ENCODE assay signal across 21 cellular contexts in genomic region chr1:3304692-3305091, GRCh38.
DNase-seq lines count a peak whose midpoint lies in the region; ATAC-seq, FAIRE-seq and TF ChIP-seq lines count a peak whose summit lies in the region.
"Had no signal": no experiment of that assay in that cellular context is flagged by ENCODE, and none has a peak within 500 bp of the region (broad histone marks: within the 10 kb centered on the region; RNA-seq: fewer than 3 reads in every experiment).

No MANE protein-coding gene starts in this region.

- H3K27ac ChIP-seq in cingulate gyrus (ENCODE audit: low read depth, low read length) = peak overlapping the region; percentile 12
- no peak overlapping the region for H3K27ac ChIP-seq in osteoblast (ENCODE audit: low read depth, low read length)
- H3K27ac ChIP-seq in mesendoderm (ENCODE audit: low read depth, low read length) = no peak overlapping the region
- H3K27ac ChIP-seq: BLaER1, C4-2B had no signal

- H2BK5ac ChIP-seq in mesendoderm (ENCODE audit: low read length) = no peak overlapping the region

- no peak overlapping the region for H2BK120ac ChIP-seq in mesendoderm (ENCODE audit: low read depth, low read length)

- H3K9me3 Mint-ChIP-seq in brain (peaks cover 4 to 17% (median 5%) of the 10 kb centered on the region in 5 experiments), neural crest cell (no peaks in the 10 kb centered on the region)
- H3K9me3 Mint-ChIP-seq: CD4-positive, CD25-positive, alpha-beta regulatory T cell; CD8-positive, alpha-beta T cell; GM23338 had no signal

- no peak for DNase-seq in neural crest cell (ENCODE audit: low read depth, low spot score)
- peak; percentile 77 for DNase-seq in osteoblast (ENCODE audit: insufficient read length, low spot score, missing footprints)
- DNase-seq in mesendoderm = no peak
- no peak for DNase-seq in GM12892 (ENCODE audit: insufficient read length)
- DNase-seq: Caco-2; CD4-positive, CD25-positive, alpha-beta regulatory T cell; DMS153; DND-41; HFFc6 had no signal

- H3K18ac ChIP-seq in mesendoderm (ENCODE audit: low read length) = no peak overlapping the region

- TF ChIP-seq POLR2A in GM12892 (IDR thresholded peaks at IDR 0.05; ENCODE audit: low read depth, low read length) = no peak

- H3K4me1 Mint-ChIP-seq in brain (peaks cover 23% of the 10 kb centered on the region), neural crest cell (peaks cover 11% of the 10 kb centered on the region)
- H3K4me1 Mint-ChIP-seq: CD4-positive, CD25-positive, alpha-beta regulatory T cell; GM23338 had no signal

- no CpG with 5 or more reads among the region's 11 CpGs for WGBS in mesendoderm (ENCODE audit: extremely low coverage, insufficient coverage, low lambda C conversion rate)

- H2BK15ac ChIP-seq in mesendoderm (replicated peaks; ENCODE audit: low read depth) = no peak overlapping the region

- peak overlapping the region; percentile 38 to 89 (median 64) for H3K27ac Mint-ChIP-seq in brain
- peak overlapping the region; percentile 75 for H3K27ac Mint-ChIP-seq in neural crest cell (ENCODE audit: unreplicated experiment)
- H3K27ac Mint-ChIP-seq: B cell; CD4-positive, CD25-positive, alpha-beta regulatory T cell; CD8-positive, alpha-beta T cell; GM23338; HFFc6 had no signal

- H3K4me1 ChIP-seq in osteoblast (ENCODE audit: insufficient read depth, low read length) (peaks cover 26% of the 10 kb centered on the region), mesendoderm (ENCODE audit: control insufficient read depth, low read depth, low read length) (no peaks in the 10 kb centered on the region)
- H3K4me1 ChIP-seq: Caco-2, HAP-1 had no signal

- H3K4me3 Mint-ChIP-seq in brain = no peak overlapping the region
- no peak overlapping the region for H3K4me3 Mint-ChIP-seq in neural crest cell
- H3K4me3 Mint-ChIP-seq: B cell; CD4-positive, CD25-positive, alpha-beta regulatory T cell; CD8-positive, alpha-beta T cell; GM23338; HFFc6 had no signal

- H3K9ac ChIP-seq in mesendoderm (ENCODE audit: low read length) = no peak overlapping the region
- H3K9ac ChIP-seq: BLaER1 had no signal

- FAIRE-seq in GM12892 (lab: Jason Lieb, UNC) = no peak
- FAIRE-seq: G401.6, H54 had no signal

- H3K56ac ChIP-seq in mesendoderm (ENCODE audit: low read length) = no peak overlapping the region

- H4K5ac ChIP-seq in mesendoderm (ENCODE audit: low read length) = no peak overlapping the region

- no peaks in the 10 kb centered on the region for H3K9me3 ChIP-seq in osteoblast (ENCODE audit: low read depth, low read length)
- H3K9me3 ChIP-seq: BLaER1, Caco-2, HAP-1 had no signal

- H3K27me3 ChIP-seq in osteoblast (ENCODE audit: insufficient read depth, low read length) (no peaks in the 10 kb centered on the region), mesendoderm (ENCODE audit: insufficient read depth, low read length, poor library complexity) (no peaks in the 10 kb centered on the region)
- H3K27me3 ChIP-seq: BLaER1 had no signal

- H3K79me2 ChIP-seq in osteoblast (ENCODE audit: insufficient read depth, low read length) (no peaks in the 10 kb centered on the region), mesendoderm (ENCODE audit: control insufficient read depth, insufficient read depth, low read length) (no peaks in the 10 kb centered on the region)

- H3K4ac ChIP-seq in mesendoderm (ENCODE audit: low read depth, low read length) = no peak overlapping the region

- TF ChIP-seq CTCF in brain (conservative IDR thresholded peaks at IDR 0.05) (no peak), neural crest cell (conservative IDR thresholded peaks at IDR 0.05) (no peak), osteoblast (IDR thresholded peaks at IDR 0.05; ENCODE audit: extremely low read depth, low read depth, low read length) (no peak)

- no peaks in the 10 kb centered on the region for H3K36me3 Mint-ChIP-seq in brain
- no peaks in the 10 kb centered on the region for H3K36me3 Mint-ChIP-seq in neural crest cell (ENCODE audit: low read depth)
- H3K36me3 Mint-ChIP-seq: CD4-positive, CD25-positive, alpha-beta regulatory T cell; CD8-positive, alpha-beta T cell had no signal

- H2AFZ ChIP-seq in osteoblast (ENCODE audit: low read length) = no peak overlapping the region
- H2AFZ ChIP-seq: GM23338 had no signal

- peaks cover 5% of the 10 kb centered on the region for H3K27me3 Mint-ChIP-seq in brain
- no peaks in the 10 kb centered on the region for H3K27me3 Mint-ChIP-seq in neural crest cell (ENCODE audit: low read depth)
- H3K27me3 Mint-ChIP-seq: CD4-positive, CD25-positive, alpha-beta regulatory T cell had no signal

- no peak overlapping the region for H3K4me2 ChIP-seq in osteoblast (ENCODE audit: insufficient read depth, low read length)
- H3K4me2 ChIP-seq in mesendoderm (ENCODE audit: low read length) = no peak overlapping the region
- H3K4me2 ChIP-seq: BLaER1, GM23338 had no signal

- ATAC-seq in GM18519 (IDR thresholded peaks at IDR 0.05; ENCODE audit: low FRiP score, unreplicated experiment) = no peak
- ATAC-seq in HG03135 (IDR thresholded peaks at IDR 0.05; ENCODE audit: unreplicated experiment) = no peak
- ATAC-seq: CD8-positive, alpha-beta T cell; GM23338 had no signal

- no peak overlapping the region for H3K23ac ChIP-seq in mesendoderm (ENCODE audit: low read length)

- no peak overlapping the region for H4K8ac ChIP-seq in mesendoderm (ENCODE audit: low read depth, low read length)

- no peaks in the 10 kb centered on the region for H4K20me1 ChIP-seq in osteoblast (ENCODE audit: insufficient read depth, low read length)
- H4K20me1 ChIP-seq: BLaER1 had no signal

- H3K4me3 ChIP-seq in osteoblast (ENCODE audit: insufficient read depth, low read length) (no peak overlapping the region), mesendoderm (ENCODE audit: low read length) (no peak overlapping the region)
- H3K4me3 ChIP-seq: BLaER1, GM23338, HAP-1 had no signal

- H3K79me1 ChIP-seq in mesendoderm (ENCODE audit: low read length) = no peaks in the 10 kb centered on the region

- no peaks in the 10 kb centered on the region for H3K36me3 ChIP-seq in osteoblast (ENCODE audit: insufficient read depth, low read length)
- H3K36me3 ChIP-seq in mesendoderm (ENCODE audit: control insufficient read depth, insufficient read depth, low read length) = no peaks in the 10 kb centered on the region
- H3K36me3 ChIP-seq: BLaER1, HAP-1 had no signal

- H2AK5ac ChIP-seq in mesendoderm (ENCODE audit: low read length) = no peak overlapping the region
